10 cellular contexts compared by ENCODE assay signal in genomic region chr2:219551412-219551811, GRCh38. TPM values are rescaled to one million over a fixed set of nuclear protein-coding genes. Genes with fewer than 3 reads are reported as not detected.
A peak's percentile ranks its signal among the peaks of the same experiment; 100 is the strongest.
DNase-seq lines count a peak whose midpoint lies in the region; ATAC-seq and TF ChIP-seq lines count a peak whose summit lies in the region.
"Had no signal": no experiment of that assay in that cellular context is flagged by ENCODE, and none has a peak within 500 bp of the region (broad histone marks: within the 10 kb centered on the region; RNA-seq: fewer than 3 reads in every experiment).

No MANE protein-coding gene starts in this region.

- CTCF ChIA-PET in Calu3 (lab: Charles Lee): interaction anchor here (0.6 to 1.6 kb wide), 3 partner anchors 20 to 56 kb away, joined by 3 read pairs; partner anchors contain the start of gene OBSL1

- H3K4me1 Mint-ChIP-seq in Calu3 (ENCODE audit: low read depth, unreplicated experiment): no peaks in the 10 kb centered on the region

- H3K27ac Mint-ChIP-seq in Calu3 (ENCODE audit: unreplicated experiment): peak overlapping the region; percentile 2

- no peak overlapping the region for H3K4me3 ChIP-seq in epithelial cell of esophagus (ENCODE audit: low read length)

- DNase-seq in Calu3 (no peak), NCI-H2227 (lab: John Stamatoyannopoulos, UW; ENCODE audit: unreplicated experiment) (peak; percentile 78), epithelial cell of esophagus (ENCODE audit: low read depth) (peak; percentile 29), omental fat pad (ENCODE audit: low spot score) (no peak), NCI-H2081 (lab: John Stamatoyannopoulos, UW) (no peak)
- DNase-seq in activated CD4-positive, alpha-beta T cell treated with anti-CD3 and anti-CD28 coated beads for 4 hours: no peak

- intact Hi-C loops in Calu3 (cut with micrococcal nuclease; ENCODE audit: unreplicated experiment): no loop called here

- no TSS peak for BruUV-seq in Calu3 (replicated peaks; lab: Mats Ljungman, UMichigan)

- H3K9me3 Mint-ChIP-seq in Calu3 (ENCODE audit: low read depth, unreplicated experiment): no peaks in the 10 kb centered on the region
- H3K9me3 Mint-ChIP-seq: stimulated activated naive CD8-positive, alpha-beta T cell treated with anti-CD3 and anti-CD28 coated beads, Interleukin-15, Interleukin-2, amounts not matched to agents 100 ng/mL and 50 ng/mL, for 24 hours had no signal

- H3K4me3 Mint-ChIP-seq in Calu3 (ENCODE audit: low read depth, unreplicated experiment): peak overlapping the region; percentile 90

- peaks cover 7% of the 10 kb centered on the region for H3K27me3 Mint-ChIP-seq in Calu3 (ENCODE audit: unreplicated experiment)

- no peak for TF ChIP-seq CTCF in Calu3 (IDR thresholded peaks at IDR 0.05; ENCODE audit: unreplicated experiment)
- no peak for TF ChIP-seq CTCF in epithelial cell of esophagus (IDR thresholded peaks at IDR 0.05; ENCODE audit: insufficient read depth, low read depth, low read length, missing control alignments)
- TF ChIP-seq CTCF in omental fat pad (IDR thresholded peaks at IDR 0.05): no peak

- peaks cover 27% of the 10 kb centered on the region for H3K36me3 Mint-ChIP-seq in Calu3 (ENCODE audit: insufficient read depth, unreplicated experiment)

- ATAC-seq in omental fat pad (ENCODE audit: low FRiP score) (peak; percentile 82), GM21390 (IDR thresholded peaks at IDR 0.05; ENCODE audit: unreplicated experiment) (no peak), GM18517 (IDR thresholded peaks at IDR 0.05; ENCODE audit: unreplicated experiment) (no peak)

RNA-seq across cellular contexts. Expression of gene TMEM198, which starts 7.6 kb away (rescaled TPM):
- 5.2 and 5.9 TPM in 2 replicates for total RNA-seq in Calu3 (2022)
- 1 to 10 TPM; 1.9 to 6.2 (median 2.9) TPM for total RNA-seq in omental fat pad

RNA-seq across cellular contexts. Expression of gene CHPF, which starts 7.8 kb away (rescaled TPM):
- 139 and 141 TPM in 2 replicates for total RNA-seq in Calu3 (2022)
- 10 to 100 TPM; 32.6 to 70.8 (median 45.5) TPM for total RNA-seq in omental fat pad

RNA-seq across cellular contexts. Expression of gene OBSL1, which starts 19.9 kb away (rescaled TPM):
- total RNA-seq in Calu3 (2022) (65.9 and 76.5 TPM in 2 replicates), omental fat pad (100 to 1,000 TPM in 2 of 4 donors, 10 to 100 TPM in 2; 68.6 to 117 (median 88.7) TPM)

RNA-seq across cellular contexts. Expression of gene INHA, which starts 20.7 kb away (rescaled TPM):
- total RNA-seq in Calu3 (2022) (0.80 and 0.83 TPM in 2 replicates), omental fat pad (1 to 10 TPM in 1 of 4 donors, under 1 TPM in 1, not detected in 2; 0.88 to 1.1 TPM)
- total RNA-seq: T-helper 1 cell treated with Interleukin-12 subunit alpha and Interleukin-12 subunit beta and Interleukin-4 antibody, amounts not matched to agents 30 ng/mL and 1 ng/mL, for 36 hours had no signal

RNA-seq across cellular contexts. Expression of gene ASIC4, which starts 37.1 kb away (rescaled TPM):
- total RNA-seq in Calu3 (2022): 0.17 TPM in 1 of 2 replicates, not detected in the other
- total RNA-seq in omental fat pad: under 1 TPM in 2 of 4 donors, not detected in 2; 0.12 to 0.19 TPM
- total RNA-seq: T-helper 1 cell treated with Interleukin-12 subunit alpha and Interleukin-12 subunit beta and Interleukin-4 antibody, amounts not matched to agents 30 ng/mL and 1 ng/mL, for 36 hours had no signal

Comparison
In these comparisons a context has a peak if more than half of its experiments do, and no peak if none do; other contexts are left out.
1. DNase-seq: peak in NCI-H2227 (single experiment) and epithelial cell of esophagus (single experiment); none in Calu3 (single experiment), omental fat pad (single experiment), NCI-H2081 (0 of 2) and activated CD4-positive, alpha-beta T cell treated with anti-CD3 and anti-CD28 coated beads for 4 hours (0 of 2).